Comparison of ENCODE assay signal across 1 cellular context in genomic region chr10:88081457-88082054, GRCh38.
TF ChIP-seq lines count a peak whose summit lies in the region.

No MANE protein-coding gene starts in this region.

TF ChIP-seq in GM23338, 12 proteins besides CTCF, POLR2A, EP300 and RAD21 (continued from another document):
- no peak for TF ChIP-seq ZNF462 (CRISPR knock-in tag; IDR thresholded peaks at IDR 0.05)
- no peak for TF ChIP-seq EZH2phosphoT487 (IDR thresholded peaks at IDR 0.05; ENCODE audit: unreplicated experiment)
- no peak for TF ChIP-seq ETS1 (IDR thresholded peaks at IDR 0.05)
- TF ChIP-seq, protein P1, sequence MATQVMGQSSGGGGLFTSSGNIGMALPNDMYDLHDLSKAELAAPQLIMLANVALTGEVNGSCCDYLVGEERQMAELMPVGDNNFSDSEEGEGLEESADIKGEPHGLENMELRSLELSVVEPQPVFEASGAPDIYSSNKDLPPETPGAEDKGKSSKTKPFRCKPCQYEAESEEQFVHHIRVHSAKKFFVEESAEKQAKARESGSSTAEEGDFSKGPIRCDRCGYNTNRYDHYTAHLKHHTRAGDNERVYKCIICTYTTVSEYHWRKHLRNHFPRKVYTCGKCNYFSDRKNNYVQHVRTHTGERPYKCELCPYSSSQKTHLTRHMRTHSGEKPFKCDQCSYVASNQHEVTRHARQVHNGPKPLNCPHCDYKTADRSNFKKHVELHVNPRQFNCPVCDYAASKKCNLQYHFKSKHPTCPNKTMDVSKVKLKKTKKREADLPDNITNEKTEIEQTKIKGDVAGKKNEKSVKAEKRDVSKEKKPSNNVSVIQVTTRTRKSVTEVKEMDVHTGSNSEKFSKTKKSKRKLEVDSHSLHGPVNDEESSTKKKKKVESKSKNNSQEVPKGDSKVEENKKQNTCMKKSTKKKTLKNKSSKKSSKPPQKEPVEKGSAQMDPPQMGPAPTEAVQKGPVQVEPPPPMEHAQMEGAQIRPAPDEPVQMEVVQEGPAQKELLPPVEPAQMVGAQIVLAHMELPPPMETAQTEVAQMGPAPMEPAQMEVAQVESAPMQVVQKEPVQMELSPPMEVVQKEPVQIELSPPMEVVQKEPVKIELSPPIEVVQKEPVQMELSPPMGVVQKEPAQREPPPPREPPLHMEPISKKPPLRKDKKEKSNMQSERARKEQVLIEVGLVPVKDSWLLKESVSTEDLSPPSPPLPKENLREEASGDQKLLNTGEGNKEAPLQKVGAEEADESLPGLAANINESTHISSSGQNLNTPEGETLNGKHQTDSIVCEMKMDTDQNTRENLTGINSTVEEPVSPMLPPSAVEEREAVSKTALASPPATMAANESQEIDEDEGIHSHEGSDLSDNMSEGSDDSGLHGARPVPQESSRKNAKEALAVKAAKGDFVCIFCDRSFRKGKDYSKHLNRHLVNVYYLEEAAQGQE (IDR thresholded peaks at IDR 0.05; ENCODE audit: unreplicated experiment), result no peak
- TF ChIP-seq EZH2 (IDR thresholded peaks at IDR 0.05; ENCODE audit: low read depth, unreplicated experiment), result no peak
